ENCODE assay signal across 8 cellular contexts in genomic region chr19:2607712-2608601, GRCh38.
DNase-seq lines count a peak whose midpoint lies in the region; ATAC-seq, FAIRE-seq and TF ChIP-seq lines count a peak whose summit lies in the region.

No MANE protein-coding gene starts in this region.

- peaks cover 14% of the 10 kb centered on the region for H3K36me3 Mint-ChIP-seq in stimulated activated effector memory CD8-positive, alpha-beta T cell treated with anti-CD3 and anti-CD28 coated beads, Interleukin-12 subunit alpha, Interleukin-12 subunit beta, amount 100 ng/mL, for 72 hours

- FAIRE-seq in GM12891 (lab: Jason Lieb, UNC), result peak; percentile 97

- TF ChIP-seq POLR2A in GM12891 (IDR thresholded peaks at IDR 0.05; ENCODE audit: low read depth, low read length), result peak; percentile 59

- peak; percentile 35 for ATAC-seq in HG02678 (IDR thresholded peaks at IDR 0.05; ENCODE audit: unreplicated experiment)
- ATAC-seq in stimulated activated effector memory CD8-positive, alpha-beta T cell treated with anti-CD3 and anti-CD28 coated beads, Interleukin-12 subunit alpha, Interleukin-12 subunit beta, amount 100 ng/mL, for 72 hours, result peak; percentile 91
- ATAC-seq in HG03342 (IDR thresholded peaks at IDR 0.05; ENCODE audit: unreplicated experiment), result no peak
- no peak for ATAC-seq in HG02981 (IDR thresholded peaks at IDR 0.05; ENCODE audit: unreplicated experiment)

- peaks cover 37% of the 10 kb centered on the region for H3K4me1 Mint-ChIP-seq in stimulated activated effector memory CD8-positive, alpha-beta T cell treated with anti-CD3 and anti-CD28 coated beads, Interleukin-12 subunit alpha, Interleukin-12 subunit beta, amount 100 ng/mL, for 72 hours

- H3K27ac Mint-ChIP-seq in stimulated activated effector memory CD8-positive, alpha-beta T cell treated with anti-CD3 and anti-CD28 coated beads, Interleukin-12 subunit alpha, Interleukin-12 subunit beta, amount 100 ng/mL, for 72 hours, result peak overlapping the region; percentile 87

- DNase-seq in GM12891 (ENCODE audit: insufficient read length, low spot score) (no peak), dermis blood vessel endothelial cell (no peak)
- DNase-seq in activated CD4-positive, CD25-positive, alpha-beta regulatory T cell treated with anti-CD3 and anti-CD28 coated beads, Interleukin-2, amount 50 U/mL, for 72 hours, result peak; percentile 79
- DNase-seq in effector CD8-positive, alpha-beta T cell (lab: John Stamatoyannopoulos, UW), result peak; percentile 61
- peak; percentile 78 to 92 for DNase-seq in stimulated activated effector memory CD8-positive, alpha-beta T cell treated with anti-CD3 and anti-CD28 coated beads, Interleukin-12 subunit alpha, Interleukin-12 subunit beta, amount 100 ng/mL, for 72 hours (ENCODE audit: low spot score in 2 of 2)

- H3K4me3 Mint-ChIP-seq in stimulated activated effector memory CD8-positive, alpha-beta T cell treated with anti-CD3 and anti-CD28 coated beads, Interleukin-12 subunit alpha, Interleukin-12 subunit beta, amount 100 ng/mL, for 72 hours, result peak overlapping the region; percentile 75

- no peaks in the 10 kb centered on the region for H3K9me3 Mint-ChIP-seq in stimulated activated effector memory CD8-positive, alpha-beta T cell treated with anti-CD3 and anti-CD28 coated beads, Interleukin-12 subunit alpha, Interleukin-12 subunit beta, amount 100 ng/mL, for 72 hours

TF ChIP-seq in GM12891, 5 proteins besides CTCF, POLR2A, EP300 and RAD21:
- TF ChIP-seq PAX5 (IDR thresholded peaks at IDR 0.05; ENCODE audit: insufficient read depth, low read length, severe bottlenecking) (peak; percentile 20), TAF1 (IDR thresholded peaks at IDR 0.05; ENCODE audit: low read depth, low read length) (peak; percentile 57; the same call in 1 of the 2 replicates), POU2F2 (IDR thresholded peaks at IDR 0.05; ENCODE audit: low read depth, low read length) (peak; percentile 87), POLR2AphosphoS5 (IDR thresholded peaks at IDR 0.05; ENCODE audit: low read depth, low read length) (peak; percentile 77), SPI1 (IDR thresholded peaks at IDR 0.05; ENCODE audit: low read depth, low read length) (no peak)

Comparison
In these comparisons a context has a peak if more than half of its experiments do, and no peak if none do; other contexts are left out.
1. DNase-seq: peak in activated CD4-positive, CD25-positive, alpha-beta regulatory T cell treated with anti-CD3 and anti-CD28 coated beads, Interleukin-2, amount 50 U/mL, for 72 hours (single experiment), effector CD8-positive, alpha-beta T cell (single experiment) and stimulated activated effector memory CD8-positive, alpha-beta T cell treated with anti-CD3 and anti-CD28 coated beads, Interleukin-12 subunit alpha, Interleukin-12 subunit beta, amount 100 ng/mL, for 72 hours (2 of 2); none in GM12891 (single experiment) and dermis blood vessel endothelial cell (single experiment).
2. ATAC-seq: peak in HG02678 (single experiment) and stimulated activated effector memory CD8-positive, alpha-beta T cell treated with anti-CD3 and anti-CD28 coated beads, Interleukin-12 subunit alpha, Interleukin-12 subunit beta, amount 100 ng/mL, for 72 hours (single experiment); none in HG03342 (single experiment) and HG02981 (single experiment).